Comparison of ENCODE assay signal across 8 cellular contexts in the genomic region with DNA sequence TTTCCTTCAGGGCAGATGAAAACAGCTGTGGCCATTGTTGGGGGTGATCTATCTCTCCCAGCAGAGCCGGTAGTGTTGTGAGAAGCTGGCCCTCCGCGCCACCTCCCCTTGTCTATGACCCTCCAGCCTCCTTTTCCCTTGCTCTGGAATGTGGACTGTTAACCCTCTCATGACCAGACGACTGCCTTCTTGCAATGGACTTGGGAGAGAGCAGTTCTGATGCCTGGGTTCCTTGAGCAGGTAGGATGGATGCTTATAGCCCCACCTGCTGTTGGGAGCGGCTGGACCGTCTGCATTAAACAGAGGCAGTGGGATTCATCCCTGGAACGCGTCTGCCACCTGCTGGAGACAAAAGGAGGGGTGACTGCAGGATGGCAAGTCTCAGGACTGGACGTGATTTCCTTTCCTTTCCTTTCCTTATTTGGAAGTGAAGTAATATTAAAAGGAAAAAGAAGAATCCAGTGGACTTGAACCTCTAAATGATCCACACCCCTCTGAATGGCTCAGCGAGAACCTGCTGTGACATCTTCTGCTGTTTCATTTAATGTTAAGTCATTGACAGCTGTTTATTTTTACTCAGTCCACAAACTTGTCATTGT. TPM values are rescaled to one million over a fixed set of nuclear protein-coding genes. Genes with fewer than 3 reads are reported as not detected.
DNase-seq lines count a peak whose midpoint lies in the region; ATAC-seq lines count a peak whose summit lies in the region.

No MANE protein-coding gene starts in this region.

- no peaks in the 10 kb centered on the region for H3K9me3 Mint-ChIP-seq in CD4-positive, alpha-beta memory T cell

- no peaks in the 10 kb centered on the region for H3K4me1 ChIP-seq in CD4-positive, alpha-beta memory T cell (ENCODE audit: insufficient read depth, low read length)

- H3K4me1 Mint-ChIP-seq in CD4-positive, alpha-beta memory T cell, result peaks cover 0 to 6% (median 4%) of the 10 kb centered on the region in 4 donors

- intact Hi-C loops in CD4-positive, alpha-beta memory T cell (cut with micrococcal nuclease), result loop anchor here (1.0 kb wide), 3 partner anchors 40 to 184 kb away; no protein-coding TSS in a partner anchor

- ATAC-seq in HG02798 (IDR thresholded peaks at IDR 0.05; ENCODE audit: poor library complexity, unreplicated experiment), result peak; percentile 66
- no peak for ATAC-seq in HG03135 (IDR thresholded peaks at IDR 0.05; ENCODE audit: unreplicated experiment)

- no peaks in the 10 kb centered on the region for H3K36me3 Mint-ChIP-seq in CD4-positive, alpha-beta memory T cell

- no peaks in the 10 kb centered on the region for H3K27me3 ChIP-seq in CD4-positive, alpha-beta memory T cell (ENCODE audit: insufficient read depth, low read length)

- POLR2A ChIA-PET in CD4-positive, alpha-beta memory T cell (lab: Charles Lee; ENCODE audit: partially characterized antibody), result interaction anchor here (0.6 to 1.2 kb wide), 2 partner anchors 64 to 66 kb away, joined by 3 to 4 read pairs; no protein-coding TSS in a partner anchor

- no peaks in the 10 kb centered on the region for H3K9me3 ChIP-seq in CD4-positive, alpha-beta memory T cell (ENCODE audit: control insufficient read depth in 1 of 2, low read length in 2 of 2)

- no peak overlapping the region for H3K4me3 Mint-ChIP-seq in CD4-positive, alpha-beta memory T cell

- CTCF ChIA-PET in CD4-positive, alpha-beta memory T cell (lab: Charles Lee; ENCODE audit: partially characterized antibody), result interaction anchor here (0.9 to 16.4 kb wide), 11 partner anchors 11 to 336 kb away, joined by 3 to 625 read pairs (median 4); no protein-coding TSS in a partner anchor

- H3K4me3 ChIP-seq in CD4-positive, alpha-beta memory T cell (ENCODE audit: low read length in 2 of 2), result no peak overlapping the region

- peak; percentile 79 to 85 (median 83) for DNase-seq in CD4-positive, alpha-beta memory T cell
- DNase-seq in NCI-H345 treated with DMSO at 0.1 percent for 48 hours (lab: John Stamatoyannopoulos, UW; ENCODE audit: unreplicated experiment) (peak; percentile 80), islet precursor cell (peak; percentile 99)
- DNase-seq in activated CD4-positive, CD25-positive, alpha-beta regulatory T cell (lab: John Stamatoyannopoulos, UW), result peak; percentile 67 to 86 (median 79)
- peak; percentile 77 for DNase-seq in central memory CD4-positive, alpha-beta T cell
- DNase-seq in stimulated activated CD4-positive, alpha-beta T cell treated with anti-CD3 and anti-CD28 coated beads, Interleukin-1b, Interleukin-23, amount 100 ng/mL, for 1 hour (ENCODE audit: low read depth in 2 of 2), result peak; percentile 70 to 86

- H3K27ac Mint-ChIP-seq in CD4-positive, alpha-beta memory T cell, result no peak overlapping the region

- peaks cover 18 to 19% of the 10 kb centered on the region in 2 donors for H3K27me3 Mint-ChIP-seq in CD4-positive, alpha-beta memory T cell

- no peak overlapping the region for H3K27ac ChIP-seq in CD4-positive, alpha-beta memory T cell (ENCODE audit: low read depth, low read length)

- H3K36me3 ChIP-seq in CD4-positive, alpha-beta memory T cell (ENCODE audit: insufficient read depth, low read length), result no peaks in the 10 kb centered on the region

RNA-seq across cellular contexts. Expression of a gene that starts 1.8 kb away (rescaled TPM):
- total RNA-seq in CD4-positive, alpha-beta memory T cell, result not detected
- not detected for polyA plus RNA-seq in CD4-positive, alpha-beta memory T cell

RNA-seq across cellular contexts. Expression of a gene that starts 18.4 kb away (rescaled TPM):
- 10 to 100 TPM; 10.3 to 13.1 TPM for total RNA-seq in CD4-positive, alpha-beta memory T cell
- 1 to 10 TPM; 5.8 to 7.9 TPM for polyA plus RNA-seq in CD4-positive, alpha-beta memory T cell

RNA-seq across cellular contexts. Expression of a gene that starts 19.9 kb away (rescaled TPM):
- total RNA-seq in CD4-positive, alpha-beta memory T cell, result not detected
- not detected for polyA plus RNA-seq in CD4-positive, alpha-beta memory T cell
